In the genomic region with DNA sequence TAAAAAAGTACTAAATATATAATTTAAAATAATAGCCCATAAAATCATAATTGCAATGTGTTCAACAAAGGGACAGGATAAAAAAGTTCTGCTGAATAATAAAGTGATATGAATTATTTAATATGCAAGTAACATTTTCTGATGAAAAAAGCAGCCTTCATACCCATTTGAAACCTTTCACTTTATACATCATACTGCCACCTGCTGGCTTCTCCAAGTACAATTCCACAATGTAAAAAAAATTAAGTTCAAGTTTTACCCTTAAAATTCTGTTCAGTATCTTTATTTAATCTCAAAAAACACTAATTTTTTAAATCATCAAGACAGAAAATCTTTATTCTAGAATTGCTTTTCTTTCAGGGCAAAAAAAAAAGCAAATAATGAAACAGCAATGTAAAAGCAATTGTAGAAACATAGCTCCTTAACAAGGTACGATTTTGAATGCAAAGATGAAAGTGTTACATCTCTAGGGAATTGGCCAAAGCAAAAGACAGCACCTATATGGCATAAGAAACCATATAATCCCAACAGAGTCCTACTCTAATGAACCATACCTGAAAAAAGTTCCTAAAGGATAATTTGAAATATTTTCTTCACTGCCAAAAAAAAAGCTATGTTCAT, we compare ENCODE assay signal across 8 cellular contexts. TPM values are rescaled to one million over a fixed set of nuclear protein-coding genes. Genes with fewer than 3 reads are reported as not detected.
A peak's percentile ranks its signal among the peaks of the same experiment; 100 is the strongest.
DNase-seq lines count a peak whose midpoint lies in the region; ATAC-seq and TF ChIP-seq lines count a peak whose summit lies in the region.

No MANE protein-coding gene starts in this region.

- H3K4me2 ChIP-seq in neuronal stem cell (ENCODE audit: insufficient read depth, low read length, poor library complexity, severe bottlenecking), result no peak overlapping the region

- intact Hi-C loops in activated T-helper 1 cell treated with anti-CD3 and anti-CD28 coated beads, Interleukin-12 subunit alpha, Interleukin-12 subunit beta, Interleukin-2, Interleukin-4 antibody, amounts not matched to agents 30 ng/mL and 10 ng/mL and 1 ng/mL, durations not matched to agents 14 hours and 24 hours and 36 hours (cut with micrococcal nuclease), result loop anchor here (1.0 to 2.0 kb wide), 7 partner anchors 38 to 961 kb away; no protein-coding TSS in a partner anchor
- intact Hi-C loops in activated B cell treated with CpG ODN at 0.5 μM for 24 hours (cut with micrococcal nuclease), result loop anchor here (1.0 to 2.0 kb wide), 4 partner anchors 94 to 961 kb away; no protein-coding TSS in a partner anchor

- H2BK15ac ChIP-seq in neuronal stem cell (ENCODE audit: low read length), result no peak overlapping the region

- no peak overlapping the region for H3K4me3 ChIP-seq in rectal smooth muscle tissue (ENCODE audit: low read length)
- H3K4me3 ChIP-seq in neuronal stem cell (ENCODE audit: low read length in 2 of 2), result no peak overlapping the region

- peaks cover 13% of the 10 kb centered on the region for H3K36me3 Mint-ChIP-seq in activated T-helper 1 cell treated with anti-CD3 and anti-CD28 coated beads, Interleukin-12 subunit alpha, Interleukin-12 subunit beta, Interleukin-2, Interleukin-4 antibody, amounts not matched to agents 30 ng/mL and 10 ng/mL and 1 ng/mL, durations not matched to agents 14 hours and 24 hours and 36 hours (ENCODE audit: low read depth)
- peaks cover 22% of the 10 kb centered on the region for H3K36me3 Mint-ChIP-seq in activated B cell treated with CpG ODN at 0.5 μM for 24 hours (ENCODE audit: low read depth)

- H3K9me3 Mint-ChIP-seq in activated T-helper 1 cell treated with anti-CD3 and anti-CD28 coated beads, Interleukin-12 subunit alpha, Interleukin-12 subunit beta, Interleukin-2, Interleukin-4 antibody, amounts not matched to agents 30 ng/mL and 10 ng/mL and 1 ng/mL, durations not matched to agents 14 hours and 24 hours and 36 hours, result no peaks in the 10 kb centered on the region
- H3K9me3 Mint-ChIP-seq in activated B cell treated with CpG ODN at 0.5 μM for 24 hours, result no peaks in the 10 kb centered on the region

- H3K27ac ChIP-seq in rectal smooth muscle tissue (ENCODE audit: low read depth, low read length), result peak overlapping the region; percentile 27
- no peak overlapping the region for H3K27ac ChIP-seq in neuronal stem cell (replicated peaks; ENCODE audit: low read length)

- no peak overlapping the region for H4K8ac ChIP-seq in neuronal stem cell (ENCODE audit: low read depth, low read length)

- H3K23ac ChIP-seq in neuronal stem cell (ENCODE audit: low read depth, low read length, poor library complexity), result no peak overlapping the region

- H2BK5ac ChIP-seq in neuronal stem cell (ENCODE audit: low read length), result no peak overlapping the region

- H3K4me3 Mint-ChIP-seq in activated T-helper 1 cell treated with anti-CD3 and anti-CD28 coated beads, Interleukin-12 subunit alpha, Interleukin-12 subunit beta, Interleukin-2, Interleukin-4 antibody, amounts not matched to agents 30 ng/mL and 10 ng/mL and 1 ng/mL, durations not matched to agents 14 hours and 24 hours and 36 hours, result no peak overlapping the region
- H3K4me3 Mint-ChIP-seq in activated B cell treated with CpG ODN at 0.5 μM for 24 hours, result no peak overlapping the region

- H3K9me3 ChIP-seq in neuronal stem cell (replicated peaks in 1 of 2; ENCODE audit: control insufficient read depth in 2 of 2, insufficient read depth in 1 of 2, low read depth in 1 of 2, low read length in 2 of 2), result no peaks in the 10 kb centered on the region

- no peak overlapping the region for H3K14ac ChIP-seq in neuronal stem cell (ENCODE audit: low read length)

- H3K79me1 ChIP-seq in neuronal stem cell (ENCODE audit: low read depth, low read length), result no peaks in the 10 kb centered on the region

- no peak overlapping the region for H3K27ac Mint-ChIP-seq in activated T-helper 1 cell treated with anti-CD3 and anti-CD28 coated beads, Interleukin-12 subunit alpha, Interleukin-12 subunit beta, Interleukin-2, Interleukin-4 antibody, amounts not matched to agents 30 ng/mL and 10 ng/mL and 1 ng/mL, durations not matched to agents 14 hours and 24 hours and 36 hours
- H3K27ac Mint-ChIP-seq in activated B cell treated with CpG ODN at 0.5 μM for 24 hours, result no peak overlapping the region

- H3K27me3 Mint-ChIP-seq in activated T-helper 1 cell treated with anti-CD3 and anti-CD28 coated beads, Interleukin-12 subunit alpha, Interleukin-12 subunit beta, Interleukin-2, Interleukin-4 antibody, amounts not matched to agents 30 ng/mL and 10 ng/mL and 1 ng/mL, durations not matched to agents 14 hours and 24 hours and 36 hours (ENCODE audit: insufficient read depth), result no peaks in the 10 kb centered on the region
- no peaks in the 10 kb centered on the region for H3K27me3 Mint-ChIP-seq in activated B cell treated with CpG ODN at 0.5 μM for 24 hours

- WGBS in neuronal stem cell (ENCODE audit: extremely low coverage in 2 of 2, insufficient read length in 2 of 2, insufficient replicate concordance in 1 of 2), 2 donors, result no CpG with 5 or more reads among the region's 1 CpG

- no peak overlapping the region for H2AK5ac ChIP-seq in neuronal stem cell (ENCODE audit: low read depth, low read length)

- ATAC-seq in activated B cell treated with CpG ODN at 0.5 μM for 24 hours (ENCODE audit: low read depth) (no peak), HG02884 (IDR thresholded peaks at IDR 0.05; ENCODE audit: unreplicated experiment) (no peak)

- CTCF ChIA-PET in activated B cell treated with CpG ODN at 0.5 μM for 24 hours (lab: Charles Lee), result interaction anchor here (0.7 to 3.6 kb wide), 11 partner anchors 8 to 963 kb away, joined by 3 to 96 read pairs (median 4); partner anchors contain the start of gene IL26

- H3K18ac ChIP-seq in neuronal stem cell (ENCODE audit: low read length), result no peak overlapping the region

- no peak overlapping the region for H2BK12ac ChIP-seq in neuronal stem cell (ENCODE audit: low read length)

- peak; percentile 83 for TF ChIP-seq CTCF in activated B cell treated with CpG ODN at 0.5 μM for 24 hours (IDR thresholded peaks at IDR 0.05)

- H3K9ac ChIP-seq in rectal smooth muscle tissue (ENCODE audit: low read length), result no peak overlapping the region
- H3K9ac ChIP-seq in neuronal stem cell (ENCODE audit: low read depth, low read length, poor library complexity), result no peak overlapping the region

- H3K4me1 ChIP-seq in rectal smooth muscle tissue (ENCODE audit: control insufficient read depth, insufficient read depth, low read length), result peaks cover 25% of the 10 kb centered on the region
- no peaks in the 10 kb centered on the region for H3K4me1 ChIP-seq in neuronal stem cell (ENCODE audit: control insufficient read depth in 2 of 2, insufficient read depth in 1 of 2, low read depth in 1 of 2, low read length in 2 of 2)

- no peak overlapping the region for H4K91ac ChIP-seq in neuronal stem cell (ENCODE audit: low read depth, low read length, poor library complexity)

- DNase-seq in activated T-helper 1 cell treated with Interleukin-2 at 50 U/mL for 16 hours (ENCODE audit: low read depth) (peak; percentile 8), NCI-H1105 treated with DMSO at 0.1 percent for 48 hours (lab: John Stamatoyannopoulos, UW) (peak; percentile 61), activated B cell treated with CpG ODN at 0.5 μM for 24 hours (no peak), fibroblast of gingiva (ENCODE audit: low read depth) (peak; percentile 36), neuronal stem cell (ENCODE audit: low spot score) (no peak)
- no peak for DNase-seq in activated T-helper 1 cell treated with anti-CD3 and anti-CD28 coated beads, Interleukin-12 subunit alpha, Interleukin-12 subunit beta, Interleukin-2, Interleukin-4 antibody, amounts not matched to agents 30 ng/mL and 10 ng/mL and 1 ng/mL, durations not matched to agents 14 hours and 24 hours and 36 hours (ENCODE audit: low spot score)

- no peak overlapping the region for H2BK120ac ChIP-seq in neuronal stem cell (ENCODE audit: low read depth, low read length)

- no peak overlapping the region for H3K4ac ChIP-seq in neuronal stem cell (ENCODE audit: low read length)

- peaks cover 17% of the 10 kb centered on the region for H3K4me1 Mint-ChIP-seq in activated T-helper 1 cell treated with anti-CD3 and anti-CD28 coated beads, Interleukin-12 subunit alpha, Interleukin-12 subunit beta, Interleukin-2, Interleukin-4 antibody, amounts not matched to agents 30 ng/mL and 10 ng/mL and 1 ng/mL, durations not matched to agents 14 hours and 24 hours and 36 hours (ENCODE audit: low read depth)
- H3K4me1 Mint-ChIP-seq in activated B cell treated with CpG ODN at 0.5 μM for 24 hours, result no peaks in the 10 kb centered on the region

- H2AFZ ChIP-seq in neuronal stem cell (ENCODE audit: low read length), result no peak overlapping the region

- H3K27me3 ChIP-seq in rectal smooth muscle tissue (ENCODE audit: control insufficient read depth, insufficient read depth, low read length) (no peaks in the 10 kb centered on the region), neuronal stem cell (ENCODE audit: control insufficient read depth in 3 of 3, insufficient read depth in 3 of 3, low read depth in 1 of 3, low read length in 3 of 3) (no peaks in the 10 kb centered on the region)

- H3K36me3 ChIP-seq in rectal smooth muscle tissue (ENCODE audit: control insufficient read depth, insufficient read depth, low read length) (no peaks in the 10 kb centered on the region), neuronal stem cell (replicated peaks in 1 of 2; ENCODE audit: control insufficient read depth in 2 of 2, insufficient read depth in 2 of 2, low read length in 2 of 2) (peaks cover 9 to 51% of the 10 kb centered on the region in 2 donors)

- POLR2A ChIA-PET in activated B cell treated with CpG ODN at 0.5 μM for 24 hours (lab: Charles Lee), result interaction anchor here (0.7 kb wide), 1 partner anchor 1639 kb away, joined by 3 read pairs; no protein-coding TSS in a partner anchor

RNA-seq across cellular contexts. Expression of gene MDM1, which starts 15.0 kb away (rescaled TPM):
- 26.8 and 29.9 TPM in 2 replicates for total RNA-seq in activated T-helper 1 cell treated with anti-CD3 and anti-CD28 coated beads, Interleukin-12 subunit alpha, Interleukin-12 subunit beta, Interleukin-2, Interleukin-4 antibody, amounts not matched to agents 30 ng/mL and 10 ng/mL and 1 ng/mL, durations not matched to agents 14 hours and 24 hours and 36 hours
- 24.5 and 25.9 TPM in 2 replicates for total RNA-seq in activated B cell treated with CpG ODN at 0.5 μM for 24 hours
- polyA plus RNA-seq in neuronal stem cell (2013, experiment 1 of 2), result 15.0 TPM
- polyA plus RNA-seq in neuronal stem cell (2013, experiment 2 of 2), result 14.8 TPM

Comparison
In these comparisons a context has a peak if more than half of its experiments do, and no peak if none do; other contexts are left out.
1. DNase-seq: peak in activated T-helper 1 cell treated with Interleukin-2 at 50 U/mL for 16 hours (single experiment), NCI-H1105 treated with DMSO at 0.1 percent for 48 hours (single experiment) and fibroblast of gingiva (single experiment); none in activated T-helper 1 cell treated with anti-CD3 and anti-CD28 coated beads, Interleukin-12 subunit alpha, Interleukin-12 subunit beta, Interleukin-2, Interleukin-4 antibody, amounts not matched to agents 30 ng/mL and 10 ng/mL and 1 ng/mL, durations not matched to agents 14 hours and 24 hours and 36 hours (single experiment), activated B cell treated with CpG ODN at 0.5 μM for 24 hours (single experiment) and neuronal stem cell (single experiment).